Comparison of ENCODE assay signal across 6 cellular contexts in the genomic region with DNA sequence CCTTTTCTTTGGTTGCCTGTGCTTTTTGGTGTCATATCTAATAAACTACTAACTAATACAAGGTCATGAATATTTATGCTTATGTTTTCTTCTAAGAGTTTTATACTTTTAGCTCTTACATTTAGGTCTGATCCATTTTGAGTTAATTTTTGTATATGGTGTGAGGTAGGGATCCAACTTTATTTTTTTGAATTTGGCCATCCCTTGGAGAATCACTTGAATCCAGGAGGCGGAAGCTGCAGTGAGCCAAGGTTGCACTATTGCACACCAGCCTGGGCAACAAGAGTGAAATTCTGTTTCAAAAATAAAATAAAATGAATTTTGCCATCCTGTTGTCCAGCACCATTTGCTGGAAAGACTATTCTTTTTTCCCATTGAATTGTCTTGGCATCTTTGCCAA.
"Had no signal": no experiment of that assay in that cellular context is flagged by ENCODE, and none has a peak within 500 bp of the region (broad histone marks: within the 10 kb centered on the region; RNA-seq: fewer than 3 reads in every experiment).

No MANE protein-coding gene starts in this region.

- H3K27ac ChIP-seq: HL-60, KMS-11 had no signal

- H3K9ac ChIP-seq: KMS-11 had no signal

- FAIRE-seq: HTR-8/SVneo had no signal

- H3K4me2 ChIP-seq: KMS-11 had no signal

- DNase-seq: IMR-90, KBM-7, KG1 had no signal
